ENCODE assay signal across 22 cellular contexts in the genomic region with DNA sequence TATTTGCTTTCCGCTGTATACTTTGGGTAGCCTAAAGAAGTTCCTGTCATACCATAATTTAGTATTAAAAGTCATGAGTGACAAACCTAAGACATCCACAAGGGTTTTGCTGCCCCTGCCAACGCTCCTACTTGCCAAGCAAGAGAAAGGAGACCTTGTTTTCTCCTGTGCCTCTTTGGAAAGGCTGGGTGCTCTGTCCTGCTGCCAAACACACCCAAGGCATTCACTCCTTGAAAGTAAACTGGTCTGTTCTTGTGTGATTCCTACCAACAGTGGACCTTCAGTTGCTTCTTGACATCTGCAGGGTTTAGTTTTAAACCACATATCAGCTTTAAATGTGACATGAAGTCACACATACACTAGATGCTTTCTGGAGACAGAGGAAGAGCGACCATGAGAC.
"Had no signal": no experiment of that assay in that cellular context is flagged by ENCODE, and none has a peak within 500 bp of the region (broad histone marks: within the 10 kb centered on the region; RNA-seq: fewer than 3 reads in every experiment).

No MANE protein-coding gene starts in this region.

- H3K27ac ChIP-seq: heart right ventricle, left ventricle myocardium inferior, lower lobe of right lung, neutrophil, suprapubic skin, tibial artery, upper lobe of left lung, uterus had no signal

- H3K4me1 ChIP-seq: heart right ventricle, left ventricle myocardium inferior, lower lobe of right lung, suprapubic skin, tibial artery, upper lobe of left lung, uterus had no signal

- H3K4me3 Mint-ChIP-seq: stimulated activated effector memory CD8-positive, alpha-beta T cell treated with anti-CD3 and anti-CD28 coated beads, Interleukin-12 subunit alpha, Interleukin-12 subunit beta, amount 100 ng/mL, for 72 hours had no signal

- H3K27me3 Mint-ChIP-seq: naive B cell had no signal

- H3K27ac Mint-ChIP-seq: stimulated activated effector memory CD8-positive, alpha-beta T cell treated with anti-CD3 and anti-CD28 coated beads, Interleukin-12 subunit alpha, Interleukin-12 subunit beta, amount 100 ng/mL, for 72 hours had no signal

- DNase-seq: cerebellar nuclear complex; effector CD4-positive, alpha-beta T cell; foreskin melanocyte; heart right ventricle; islet precursor cell; left ventricle myocardium inferior; lower lobe of right lung; mesenchymal stem cell; midbrain; naive B cell; posterior cingulate gyrus; right cardiac atrium; small intestine; stimulated activated CD4-positive, alpha-beta T cell treated with anti-CD3 and anti-CD28 coated beads, Interleukin-4, amount 100 ng/mL, for 1 hour; stimulated activated CD8-positive, alpha-beta memory T cell treated with anti-CD3 and anti-CD28 coated beads, Interleukin-4, amount 100 ng/mL, for 48 hours; stimulated activated naive CD8-positive, alpha-beta T cell treated with anti-CD3 and anti-CD28 coated beads, Interleukin-15, Interleukin-2, amounts not matched to agents 100 U/mL and 50 U/mL, for 24 hours; tibial artery; uterus had no signal

- H3K27me3 ChIP-seq: heart right ventricle, neutrophil, suprapubic skin, tibial artery, upper lobe of left lung, uterus had no signal

- H3K4me1 Mint-ChIP-seq: stimulated activated effector memory CD8-positive, alpha-beta T cell treated with anti-CD3 and anti-CD28 coated beads, Interleukin-12 subunit alpha, Interleukin-12 subunit beta, amount 100 ng/mL, for 72 hours had no signal

- H3K36me3 ChIP-seq: lower lobe of right lung, neutrophil, upper lobe of left lung, uterus had no signal

- H3K36me3 Mint-ChIP-seq: stimulated activated effector memory CD8-positive, alpha-beta T cell treated with anti-CD3 and anti-CD28 coated beads, Interleukin-12 subunit alpha, Interleukin-12 subunit beta, amount 100 ng/mL, for 72 hours had no signal

- ATAC-seq: heart right ventricle; lower lobe of right lung; right cardiac atrium; stimulated activated effector memory CD8-positive, alpha-beta T cell treated with anti-CD3 and anti-CD28 coated beads, Interleukin-12 subunit alpha, Interleukin-12 subunit beta, amount 100 ng/mL, for 72 hours; stimulated activated naive CD8-positive, alpha-beta T cell treated with anti-CD3 and anti-CD28 coated beads, Interleukin-15, Interleukin-2, amounts not matched to agents 100 U/mL and 50 U/mL, for 24 hours had no signal

- H3K4me3 ChIP-seq: heart right ventricle, left ventricle myocardium inferior, lower lobe of right lung, suprapubic skin, tibial artery, upper lobe of left lung, uterus had no signal
